Comparison of ENCODE assay signal across 8 cellular contexts in the genomic region with DNA sequence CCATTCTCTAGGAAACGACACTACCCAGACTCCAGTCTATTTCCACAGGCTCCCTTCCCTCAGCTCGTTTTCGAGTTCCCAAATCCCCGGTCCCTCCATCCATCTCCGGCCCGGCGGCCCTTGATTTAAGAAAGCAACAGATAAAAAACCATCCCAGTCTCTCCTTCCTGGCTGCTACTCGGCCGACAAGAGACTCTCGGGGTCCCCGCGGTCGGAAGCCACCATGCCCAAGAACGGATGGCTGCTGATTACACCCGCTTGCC. TPM values are rescaled to one million over a fixed set of nuclear protein-coding genes. Genes with fewer than 3 reads are reported as not detected.
DNase-seq lines count a peak whose midpoint lies in the region; ATAC-seq and TF ChIP-seq lines count a peak whose summit lies in the region.

No MANE protein-coding gene starts in this region.

- DNase-seq in H7 (no peak), WERI-Rb-1 (no peak), right atrium auricular region (ENCODE audit: low spot score) (no peak), spleen (no peak), epidermal melanocyte (ENCODE audit: insufficient read length, low spot score) (no peak), cerebellar cortex (ENCODE audit: low spot score) (no peak)

- TF ChIP-seq CTCF in WERI-Rb-1 (IDR thresholded peaks at IDR 0.05; ENCODE audit: low read depth, low read length): no peak
- TF ChIP-seq CTCF in right atrium auricular region (IDR thresholded peaks at IDR 0.05): no peak
- TF ChIP-seq CTCF in spleen (IDR thresholded peaks at IDR 0.05 in 8 of 11, conservative IDR thresholded peaks at IDR 0.05 in 3 of 11): no peak

- H3K36me3 ChIP-seq in H7 (replicated peaks; ENCODE audit: control insufficient read depth, insufficient read depth, low read length) (peaks cover 34% of the 10 kb centered on the region), WERI-Rb-1 (peaks cover 43% of the 10 kb centered on the region), right atrium auricular region (peaks cover 42% of the 10 kb centered on the region), spleen (peaks cover 0 to 43% (median 41%) of the 10 kb centered on the region in 6 donors)

- peak overlapping the region; percentile 88 for H3K4me3 ChIP-seq in H7 (ENCODE audit: insufficient read depth, low read depth, low read length)
- peak overlapping the region; percentile 84 for H3K4me3 ChIP-seq in WERI-Rb-1 (ENCODE audit: low read depth, low read length)
- H3K4me3 ChIP-seq in right atrium auricular region: peak overlapping the region; percentile 69 to 86
- H3K4me3 ChIP-seq in spleen: peak overlapping the region; percentile 70 to 95 (median 84)

- no peak for ATAC-seq in HG03097 (IDR thresholded peaks at IDR 0.05; ENCODE audit: low FRiP score, unreplicated experiment)
- no peak for ATAC-seq in HG03196 (IDR thresholded peaks at IDR 0.05; ENCODE audit: unreplicated experiment)

- H3K27ac ChIP-seq in WERI-Rb-1: peak overlapping the region; percentile 74
- peak overlapping the region; percentile 88 to 89 for H3K27ac ChIP-seq in right atrium auricular region
- peak overlapping the region; percentile 76 to 97 (median 93) for H3K27ac ChIP-seq in spleen

- TF ChIP-seq POLR2A in spleen (IDR thresholded peaks at IDR 0.05): peak in 1 of 3 donors; percentile 53

- H3K9me3 ChIP-seq in WERI-Rb-1 (ENCODE audit: severe bottlenecking): no peaks in the 10 kb centered on the region
- H3K9me3 ChIP-seq in right atrium auricular region: no peaks in the 10 kb centered on the region
- H3K9me3 ChIP-seq in spleen: no peaks in the 10 kb centered on the region

- no peaks in the 10 kb centered on the region for H3K27me3 ChIP-seq in H7 (ENCODE audit: control insufficient read depth, insufficient read depth, low read length)
- no peaks in the 10 kb centered on the region for H3K27me3 ChIP-seq in WERI-Rb-1 (ENCODE audit: insufficient read depth, low read depth, severe bottlenecking)
- no peaks in the 10 kb centered on the region for H3K27me3 ChIP-seq in right atrium auricular region
- no peaks in the 10 kb centered on the region for H3K27me3 ChIP-seq in spleen (replicated peaks in 1 of 7)

- intact Hi-C loops in spleen (cut with DNase I; ENCODE audit: low total_unique reads): no loop called here

- peaks cover 5 to 32% of the 10 kb centered on the region in 2 donors for H3K4me1 ChIP-seq in right atrium auricular region
- peaks cover 36 to 74% (median 54%) of the 10 kb centered on the region in 6 donors for H3K4me1 ChIP-seq in spleen

- 0 to 2% (median 1%) methylated on average over 14 to 15 of the region's 15 CpGs for WGBS in spleen, 5 donors

RNA-seq across cellular contexts. Expression of gene RPL26, which starts 0.2 kb away (rescaled TPM):
- total RNA-seq in H7 (2014; rRNA removed; shearing (Covaris generic)): 1,833 and 2,305 TPM in 2 replicates
- total RNA-seq in right atrium auricular region (1,000 to 10,000 TPM; 1,618 to 2,343 TPM), spleen (1,000 to 10,000 TPM; 1,067 to 3,608 (median 1,651) TPM)
- polyA plus RNA-seq in spleen: 1,000 to 10,000 TPM; 5,013 to 7,063 (median 6,510) TPM

RNA-seq across cellular contexts. Expression of gene RNF222, which starts 14.8 kb away (rescaled TPM):
- total RNA-seq in H7 (2014; rRNA removed; shearing (Covaris generic)): not detected in 2 replicates
- total RNA-seq in right atrium auricular region (not detected), spleen (not detected)
- under 1 TPM in 2 of 3 donors, not detected in 1; 0.03 to 0.05 TPM for polyA plus RNA-seq in spleen

RNA-seq across cellular contexts. Expression of gene ODF4, which starts 43.2 kb away (rescaled TPM):
- total RNA-seq in H7 (2014; rRNA removed; shearing (Covaris generic)): not detected in 2 replicates
- total RNA-seq in right atrium auricular region: not detected
- not detected for total RNA-seq in spleen
- not detected for polyA plus RNA-seq in spleen

RNA-seq across cellular contexts. Expression of gene NDEL1, which starts 52.9 kb away (rescaled TPM):
- total RNA-seq in H7 (2014; rRNA removed; shearing (Covaris generic)): 18.6 and 32.8 TPM in 2 replicates
- total RNA-seq in right atrium auricular region: 10 to 100 TPM; 34.9 to 38.7 TPM
- 100 to 1,000 TPM in 3 of 7 donors, 10 to 100 TPM in 4; 67.7 to 141 (median 90.5) TPM for total RNA-seq in spleen
- 10 to 100 TPM; 11.6 to 26.0 (median 13.6) TPM for polyA plus RNA-seq in spleen
